In the genomic region with DNA sequence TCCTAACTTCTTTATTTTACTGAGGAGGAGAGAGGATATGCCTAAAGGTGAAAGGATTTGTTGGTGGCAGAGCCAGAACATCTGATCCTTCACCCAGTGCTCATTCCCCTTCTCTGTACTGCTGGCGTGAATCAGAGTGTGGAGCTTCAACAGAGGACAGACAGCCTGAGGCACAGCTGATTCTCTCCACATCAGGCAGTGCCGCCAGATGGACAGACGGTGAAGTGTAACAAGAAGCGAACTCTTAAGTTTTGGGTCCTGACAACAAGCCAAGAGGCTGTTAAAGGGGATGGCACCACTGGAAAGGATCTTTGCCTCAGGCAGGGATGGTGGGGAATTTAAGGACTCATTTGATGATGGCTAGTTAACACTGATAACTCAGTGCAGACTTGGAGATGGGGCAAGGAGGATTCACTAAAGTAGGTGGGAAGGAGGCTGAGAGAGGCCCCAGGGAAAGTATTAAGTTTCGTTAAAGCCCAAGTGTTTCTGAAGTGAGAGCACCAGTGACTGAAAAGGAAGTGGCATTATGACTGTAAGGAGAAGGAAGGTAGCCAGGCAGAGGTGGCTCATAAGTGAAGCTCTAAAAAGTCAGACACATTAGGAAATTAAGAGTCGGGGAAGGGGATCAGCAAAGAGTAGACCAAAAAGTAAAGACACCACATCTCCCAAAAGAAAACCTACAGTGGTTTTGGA, we compare ENCODE assay signal across 8 cellular contexts.
DNase-seq lines count a peak whose midpoint lies in the region; ATAC-seq and TF ChIP-seq lines count a peak whose summit lies in the region.

No MANE protein-coding gene starts in this region.

- TF ChIP-seq CTCF in AG04449 (IDR thresholded peaks at IDR 0.05; ENCODE audit: insufficient read depth, low read length, missing control alignments) (peak; percentile 72), GM12872 (IDR thresholded peaks at IDR 0.05; ENCODE audit: insufficient read depth, low read depth, low read length) (peak; percentile 66; the same call in 2 of the 3 replicates)

- POLR2A ChIA-PET in AG04449 (lab: Yijun Ruan, JAX) = interaction anchor here (0.7 kb wide), 2 partner anchors 52 to 115 kb away, joined by 3 to 4 read pairs; no protein-coding TSS in a partner anchor

- H3K4me1 Mint-ChIP-seq in T-helper 2 cell treated with Interferon-gamma antibody and Interleukin-4, amounts not matched to agents 5 μg/mL and 100 μg/mL, for 36 hours (ENCODE audit: low read depth) = no peaks in the 10 kb centered on the region

- H3K36me3 Mint-ChIP-seq in T-helper 2 cell treated with Interferon-gamma antibody and Interleukin-4, amounts not matched to agents 5 μg/mL and 100 μg/mL, for 36 hours (ENCODE audit: low read depth) = no peaks in the 10 kb centered on the region

- H3K27ac Mint-ChIP-seq in T-helper 2 cell treated with Interferon-gamma antibody and Interleukin-4, amounts not matched to agents 5 μg/mL and 100 μg/mL, for 36 hours = no peak overlapping the region

- CTCF ChIA-PET in AG04449 (lab: Yijun Ruan, JAX) = interaction anchor here (0.7 to 3.0 kb wide), 25 partner anchors 10 to 269 kb away, joined by 3 to 15 read pairs (median 4); no protein-coding TSS in a partner anchor

- H3K9me3 Mint-ChIP-seq in T-helper 2 cell treated with Interferon-gamma antibody and Interleukin-4, amounts not matched to agents 5 μg/mL and 100 μg/mL, for 36 hours = no peaks in the 10 kb centered on the region

- H3K27me3 Mint-ChIP-seq in T-helper 2 cell treated with Interferon-gamma antibody and Interleukin-4, amounts not matched to agents 5 μg/mL and 100 μg/mL, for 36 hours (ENCODE audit: low read depth) = no peaks in the 10 kb centered on the region

- peak; percentile 23 for DNase-seq in AG04449 (ENCODE audit: low read depth, low spot score)
- DNase-seq in T-helper 2 cell treated with Interferon-gamma antibody and Interleukin-4, amounts not matched to agents 5 μg/mL and 100 μg/mL, for 36 hours (ENCODE audit: low spot score) = peak; percentile 30
- peak; percentile 86 for DNase-seq in left kidney (ENCODE audit: low read depth, low spot score)
- no peak for DNase-seq in RKO (ENCODE audit: low spot score)
- no peak for DNase-seq in SKM-1 (lab: John Stamatoyannopoulos, UW; ENCODE audit: unreplicated experiment)
- no peak for DNase-seq in NK-92 treated with Interleukin-12 subunit alpha and Interleukin-12 subunit beta, amount 100 ng/mL, for 24 hours (lab: John Stamatoyannopoulos, UW)

- ATAC-seq in HG02870 (IDR thresholded peaks at IDR 0.05; ENCODE audit: unreplicated experiment) = peak; percentile 79

- no peak overlapping the region for H3K4me3 ChIP-seq in AG04449 (ENCODE audit: low read depth, low read length)

- H3K4me3 Mint-ChIP-seq in T-helper 2 cell treated with Interferon-gamma antibody and Interleukin-4, amounts not matched to agents 5 μg/mL and 100 μg/mL, for 36 hours = no peak overlapping the region

Comparison
In these comparisons a context has a peak if more than half of its experiments do, and no peak if none do; other contexts are left out.
1. DNase-seq: peak in AG04449 (single experiment), T-helper 2 cell treated with Interferon-gamma antibody and Interleukin-4, amounts not matched to agents 5 μg/mL and 100 μg/mL, for 36 hours (single experiment) and left kidney (single experiment); none in RKO (single experiment), SKM-1 (single experiment) and NK-92 treated with Interleukin-12 subunit alpha and Interleukin-12 subunit beta, amount 100 ng/mL, for 24 hours (single experiment).